25 cellular contexts compared by ENCODE assay signal in genomic region chr2:77387324-77387723, GRCh38.
DNase-seq lines count a peak whose midpoint lies in the region; ATAC-seq and TF ChIP-seq lines count a peak whose summit lies in the region.
"Had no signal": no experiment of that assay in that cellular context is flagged by ENCODE, and none has a peak within 500 bp of the region (broad histone marks: within the 10 kb centered on the region; RNA-seq: fewer than 3 reads in every experiment).

No MANE protein-coding gene starts in this region.

- H3K36me3 Mint-ChIP-seq in GM23338 (ENCODE audit: low read depth) (no peaks in the 10 kb centered on the region), neural progenitor cell (no peaks in the 10 kb centered on the region)

- H3K27ac Mint-ChIP-seq in GM23338 = peak overlapping the region; percentile 84; the same call in 1 of the 2 replicates
- H3K27ac Mint-ChIP-seq in neural progenitor cell = peak overlapping the region; percentile 85
- H3K27ac Mint-ChIP-seq: CD4-positive, alpha-beta T cell had no signal

- TF ChIP-seq CTCF in GM23338 (conservative IDR thresholded peaks at IDR 0.05; ENCODE audit: low read depth in 2 of 2) (0 out of 4 replicates have a peak, but pooled peaks of 1 of the 2 experiments have one; percentile 6), neural progenitor cell (IDR thresholded peaks at IDR 0.05) (no peak)

- no peaks in the 10 kb centered on the region for H3K9me3 Mint-ChIP-seq in GM23338
- H3K9me3 Mint-ChIP-seq in neural progenitor cell = no peaks in the 10 kb centered on the region

- peaks cover 19% of the 10 kb centered on the region; the same call in 2 of the 3 replicates for H3K4me1 Mint-ChIP-seq in GM23338
- H3K4me1 Mint-ChIP-seq in neural progenitor cell = peaks cover 17% of the 10 kb centered on the region

- peak overlapping the region; percentile 13; the same call in 1 of the 2 replicates for H3K4me2 ChIP-seq in GM23338
- peak overlapping the region; percentile 19 for H3K4me2 ChIP-seq in neural progenitor cell
- H3K4me2 ChIP-seq: BLaER1 treated with 17β-estradiol and CSF1 and Interleukin-3, amounts not matched to agents 10 nM and 100 nM; PC-9 had no signal

- ATAC-seq in GM23338 (peak; percentile 99), HG03439 (IDR thresholded peaks at IDR 0.05; ENCODE audit: unreplicated experiment) (no peak)
- ATAC-seq: K562, Right ventricle myocardium inferior, SK-N-SH treated with all-trans-retinoic acid at 6 μM for 48 hours had no signal

- peak; percentile 66 for DNase-seq in GM23338 (ENCODE audit: low spot score)
- peak; percentile 67 for DNase-seq in NT2/D1 (ENCODE audit: low read depth, low spot score)
- peak; percentile 46 for DNase-seq in iPS DF 4.7 (ENCODE audit: extremely low read depth, low spot score)
- DNase-seq in neural progenitor cell (ENCODE audit: low spot score) = no peak
- DNase-seq in activated effector memory CD4-positive, alpha-beta T cell treated with Interleukin-2 at 50 U/mL for 16 hours = no peak
- no peak for DNase-seq in LoVo (ENCODE audit: low spot score)
- DNase-seq: AML-193; CD4-positive, alpha-beta T cell; GOT3; Kasumi-1; MV-4-11; NCI-H1105; NCI-H146; NCI-H1930; NCI-H2107; NCI-H524; NCI-H82; NK-92 treated with Interleukin-12 subunit alpha and Interleukin-12 subunit beta, amount 100 ng/mL, for 24 hours; PC-9; SJCRH30 had no signal

- H3K27ac ChIP-seq in GM23338 (ENCODE audit: low read depth) = no peak overlapping the region
- H3K27ac ChIP-seq in neural progenitor cell = no peak overlapping the region
- H3K27ac ChIP-seq: BLaER1 treated with 17β-estradiol and CSF1 and Interleukin-3, amounts not matched to agents 10 nM and 100 nM; PC-9; SJCRH30 had no signal

- H2AFZ ChIP-seq in GM23338 (no peak overlapping the region), neural progenitor cell (replicated peaks) (no peak overlapping the region)
- H2AFZ ChIP-seq: PC-9 had no signal

- no peak overlapping the region for H3K4me3 Mint-ChIP-seq in GM23338
- H3K4me3 Mint-ChIP-seq in neural progenitor cell = no peak overlapping the region
- H3K4me3 Mint-ChIP-seq: CD4-positive, alpha-beta T cell had no signal

- H3K4me3 ChIP-seq in GM23338 (no peak overlapping the region), NT2/D1 (ENCODE audit: insufficient read length, low read depth) (no peak overlapping the region), neural progenitor cell (no peak overlapping the region)
- H3K4me3 ChIP-seq: BLaER1 treated with 17β-estradiol and CSF1 and Interleukin-3, amounts not matched to agents 10 nM and 100 nM; K562; PC-9; SJCRH30 had no signal

- H3K27me3 Mint-ChIP-seq in GM23338 (ENCODE audit: insufficient read depth, low read depth, poor library complexity) (no peaks in the 10 kb centered on the region), neural progenitor cell (ENCODE audit: insufficient read depth, low read depth) (peaks cover 6% of the 10 kb centered on the region)
- H3K27me3 Mint-ChIP-seq: CD4-positive, alpha-beta T cell had no signal

- H3K9ac ChIP-seq in NT2/D1 (ENCODE audit: insufficient read length, low read depth) (no peak overlapping the region), neural progenitor cell (no peak overlapping the region)
- H3K9ac ChIP-seq: BLaER1 treated with 17β-estradiol and CSF1 and Interleukin-3, amounts not matched to agents 10 nM and 100 nM had no signal

- H3K4me1 ChIP-seq in GM23338 (ENCODE audit: insufficient read depth) (peaks cover 22% of the 10 kb centered on the region), NT2/D1 (ENCODE audit: insufficient read depth, insufficient read length) (no peaks in the 10 kb centered on the region), neural progenitor cell (peaks cover 39% of the 10 kb centered on the region)
- H3K4me1 ChIP-seq: BLaER1 treated with 17β-estradiol and CSF1 and Interleukin-3, amounts not matched to agents 10 nM and 100 nM; SJCRH30 had no signal

- H3K9me3 ChIP-seq in NT2/D1 (ENCODE audit: insufficient read depth, low read length) (no peaks in the 10 kb centered on the region), neural progenitor cell (ENCODE audit: low read depth) (peaks cover 4% of the 10 kb centered on the region)
- H3K9me3 ChIP-seq: BLaER1 treated with 17β-estradiol and CSF1 and Interleukin-3, amounts not matched to agents 10 nM and 100 nM; SJCRH30 had no signal

- H3K27me3 ChIP-seq in GM23338 (ENCODE audit: insufficient read depth) (no peaks in the 10 kb centered on the region), NT2/D1 (ENCODE audit: insufficient read depth, insufficient read length) (no peaks in the 10 kb centered on the region), neural progenitor cell (no peaks in the 10 kb centered on the region)
- H3K27me3 ChIP-seq: BLaER1 treated with 17β-estradiol and CSF1 and Interleukin-3, amounts not matched to agents 10 nM and 100 nM had no signal

- H3K36me3 ChIP-seq in GM23338 (ENCODE audit: insufficient read depth) = 0 out of 2 replicates have a peak, but pooled peaks cover 3% of the 10 kb centered on the region
- no peaks in the 10 kb centered on the region for H3K36me3 ChIP-seq in NT2/D1 (ENCODE audit: insufficient read depth, insufficient read length, low read length)
- H3K36me3 ChIP-seq in neural progenitor cell = no peaks in the 10 kb centered on the region
- H3K36me3 ChIP-seq: BLaER1 treated with 17β-estradiol and CSF1 and Interleukin-3, amounts not matched to agents 10 nM and 100 nM; SJCRH30 had no signal

- H4K20me1 ChIP-seq in GM23338 (replicated peaks; ENCODE audit: insufficient read depth) = no peaks in the 10 kb centered on the region
- no peaks in the 10 kb centered on the region for H4K20me1 ChIP-seq in neural progenitor cell (ENCODE audit: low read depth)
- H4K20me1 ChIP-seq: BLaER1 treated with 17β-estradiol and CSF1 and Interleukin-3, amounts not matched to agents 10 nM and 100 nM had no signal

- H3K9me2 ChIP-seq in GM23338 (ENCODE audit: insufficient read depth) = no peaks in the 10 kb centered on the region

- H3K79me2 ChIP-seq in GM23338 (replicated peaks; ENCODE audit: insufficient read depth) = no peaks in the 10 kb centered on the region
- H3K79me2 ChIP-seq in neural progenitor cell (ENCODE audit: low read depth) = no peaks in the 10 kb centered on the region

- H3F3A ChIP-seq in GM23338 (replicated peaks; ENCODE audit: low read depth) = no peaks in the 10 kb centered on the region
- no peaks in the 10 kb centered on the region for H3F3A ChIP-seq in neural progenitor cell (ENCODE audit: low read depth)

TF ChIP-seq in GM23338, 12 proteins besides CTCF, POLR2A, EP300 and RAD21:
- TF ChIP-seq ZNF462 (CRISPR knock-in tag; IDR thresholded peaks at IDR 0.05) (peak; percentile 70; the same call in 1 of the 2 replicates), EZH2phosphoT487 (IDR thresholded peaks at IDR 0.05; ENCODE audit: unreplicated experiment) (no peak), NANOG (IDR thresholded peaks at IDR 0.05; ENCODE audit: borderline replicate concordance) (no peak)

Comparison
In these comparisons a context has a peak if more than half of its experiments do, and no peak if none do; other contexts are left out.
1. DNase-seq: peak in GM23338 (single experiment), NT2/D1 (single experiment) and iPS DF 4.7 (single experiment); none in neural progenitor cell (single experiment), activated effector memory CD4-positive, alpha-beta T cell treated with Interleukin-2 at 50 U/mL for 16 hours (single experiment) and LoVo (single experiment).